Comparison of ENCODE assay signal across 31 cellular contexts in genomic region chr7:139354729-139355128, GRCh38.
"Had no signal": no experiment of that assay in that cellular context is flagged by ENCODE, and none has a peak within 500 bp of the region (broad histone marks: within the 10 kb centered on the region; RNA-seq: fewer than 3 reads in every experiment).

No MANE protein-coding gene starts in this region.

- H3K4me3 Mint-ChIP-seq: activated B cell treated with CpG ODN at 0.5 μM for 24 hours; activated CD8-positive, alpha-beta T cell treated with anti-CD3 and anti-CD28 coated beads for 36 hours; activated T-cell treated with anti-CD3 and anti-CD28 coated beads, Interleukin-2, amount 50 U/mL, for 4 hours; activated T-helper 17 cell treated with anti-CD3 and anti-CD28 coated beads, Interleukin-2, amount 50 U/mL, for 72 hours; immature natural killer cell; memory B cell; naive thymus-derived CD4-positive, alpha-beta T cell had no signal

- H3K4me1 Mint-ChIP-seq: activated T-helper 17 cell treated with anti-CD3 and anti-CD28 coated beads, Interleukin-2, amount 50 U/mL, for 72 hours had no signal

- ATAC-seq: activated CD8-positive, alpha-beta T cell treated with anti-CD3 and anti-CD28 coated beads for 36 hours; activated T-cell treated with anti-CD3 and anti-CD28 coated beads, Interleukin-2, amount 50 U/mL, for 4 hours; activated T-helper 17 cell treated with anti-CD3 and anti-CD28 coated beads, Interleukin-2, amount 50 U/mL, for 72 hours; esophagus mucosa; foreskin keratinocyte; heart left ventricle; left colon; naive thymus-derived CD4-positive, alpha-beta T cell; upper lobe of right lung had no signal

- H3K4me3 ChIP-seq: coronary artery, heart left ventricle, right atrium auricular region, spleen, suprapubic skin, tibial artery, upper lobe of right lung had no signal

- H3K27ac Mint-ChIP-seq: activated B cell treated with CpG ODN at 0.5 μM for 24 hours; activated CD8-positive, alpha-beta T cell treated with anti-CD3 and anti-CD28 coated beads for 36 hours; activated T-helper 17 cell treated with anti-CD3 and anti-CD28 coated beads, Interleukin-2, amount 50 U/mL, for 72 hours; immature natural killer cell; memory B cell had no signal

- H3K9me3 Mint-ChIP-seq: activated B cell treated with CpG ODN at 0.5 μM for 24 hours; activated CD8-positive, alpha-beta T cell treated with anti-CD3 and anti-CD28 coated beads for 36 hours; activated T-cell treated with anti-CD3 and anti-CD28 coated beads, Interleukin-2, amount 50 U/mL, for 4 hours; activated T-helper 17 cell treated with anti-CD3 and anti-CD28 coated beads, Interleukin-2, amount 50 U/mL, for 72 hours; immature natural killer cell; memory B cell; naive thymus-derived CD4-positive, alpha-beta T cell; neural crest cell had no signal

- H3K27me3 Mint-ChIP-seq: activated B cell treated with CpG ODN at 0.5 μM for 24 hours; activated CD8-positive, alpha-beta T cell treated with anti-CD3 and anti-CD28 coated beads for 36 hours; activated T-helper 17 cell treated with anti-CD3 and anti-CD28 coated beads, Interleukin-2, amount 50 U/mL, for 72 hours; memory B cell; naive thymus-derived CD4-positive, alpha-beta T cell had no signal

- H2AFZ ChIP-seq: parathyroid adenoma had no signal

- H3K36me3 ChIP-seq: brain microvascular endothelial cell, right atrium auricular region, suprapubic skin, upper lobe of right lung had no signal

- H3K4me1 ChIP-seq: foreskin keratinocyte, parathyroid adenoma, upper lobe of right lung had no signal

- H3K9ac ChIP-seq: parathyroid adenoma had no signal

- H3K9me3 ChIP-seq: heart left ventricle, right atrium auricular region, spleen, suprapubic skin, tibial artery, upper lobe of right lung had no signal

- FAIRE-seq: astrocyte, kidney had no signal

- H3K27me3 ChIP-seq: brain microvascular endothelial cell, foreskin keratinocyte, heart left ventricle, right atrium auricular region, spleen, suprapubic skin, tibial artery, upper lobe of right lung had no signal

- DNase-seq: activated B cell treated with CpG ODN at 0.5 μM for 24 hours; activated CD4-positive, alpha-beta T cell treated with anti-CD3 and anti-CD28 coated beads, Interleukin-2, amount 50 U/mL, for 1 hour; activated CD8-positive, alpha-beta T cell treated with anti-CD3 and anti-CD28 coated beads for 36 hours; activated gamma-delta T cell treated with Interleukin-2 at 50 U/mL for 16 hours; activated naive CD4-positive, alpha-beta T cell treated with anti-CD3 and anti-CD28 coated beads, Interleukin-2, amount 50 U/mL, for 16 hours; activated T-cell treated with anti-CD3 and anti-CD28 coated beads, Interleukin-2, amount 50 U/mL, for 4 hours; amniotic stem cell; brain microvascular endothelial cell; foreskin keratinocyte; heart left ventricle; hypothalamus; immature natural killer cell; kidney; left colon; midbrain; naive thymus-derived CD4-positive, alpha-beta T cell; occipital lobe; spleen; stimulated activated naive CD4-positive, alpha-beta T cell; T-helper 9 cell; tibial artery; upper lobe of right lung had no signal

- H3K27ac ChIP-seq: brain microvascular endothelial cell, coronary artery, foreskin keratinocyte, heart left ventricle, parathyroid adenoma, right atrium auricular region, spleen, suprapubic skin, tibial artery, upper lobe of right lung had no signal
